ENCODE assay signal across 8 cellular contexts in the genomic region with DNA sequence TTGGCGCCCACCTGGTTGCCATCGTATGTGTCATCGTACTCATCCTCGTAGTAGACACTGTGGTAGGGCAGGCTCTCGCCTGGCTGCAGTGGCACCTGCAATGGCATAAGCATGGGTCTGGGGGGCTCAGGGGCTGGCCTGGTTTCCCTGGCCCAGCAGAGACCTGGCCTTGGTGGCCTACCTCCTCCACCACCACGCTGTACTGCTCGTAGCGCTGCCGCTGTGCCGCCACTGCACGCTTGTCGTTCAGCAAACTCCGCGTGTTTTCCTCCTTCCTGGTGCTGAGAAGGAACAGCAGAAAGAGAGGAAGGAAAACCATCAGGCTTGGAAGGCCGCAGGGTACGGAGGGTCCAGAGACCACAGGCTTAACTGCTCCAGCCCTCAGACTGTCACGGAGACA.
"Had no signal": no experiment of that assay in that cellular context is flagged by ENCODE, and none has a peak within 500 bp of the region (broad histone marks: within the 10 kb centered on the region; RNA-seq: fewer than 3 reads in every experiment).

No MANE protein-coding gene starts in this region.

- DNase-seq: GM23248, GOT3, H7, KBM-7 had no signal

- H3K9ac ChIP-seq: GM23248 had no signal

- H2AFZ ChIP-seq: GM23248 had no signal

- ATAC-seq: HCT116, HepG2 had no signal

- H3K4me1 ChIP-seq: HAP-1 had no signal

- H3K27ac ChIP-seq: GM23248, HL-60 had no signal

- H3K4me3 ChIP-seq: GM23248, HAP-1 had no signal

- H3K9me3 ChIP-seq: HAP-1 had no signal
